8 cellular contexts compared by ENCODE assay signal in genomic region chr19:3983936-3984583, GRCh38. TPM values are rescaled to one million over a fixed set of nuclear protein-coding genes. Genes with fewer than 3 reads are reported as not detected.
DNase-seq lines count a peak whose midpoint lies in the region; ATAC-seq and TF ChIP-seq lines count a peak whose summit lies in the region.

No MANE protein-coding gene starts in this region.

- no peak overlapping the region for H4K12ac ChIP-seq in trophoblast cell (ENCODE audit: low read depth, low read length)

- peak overlapping the region; percentile 51 for H3K9ac ChIP-seq in trophoblast cell (ENCODE audit: low read length)

- TF ChIP-seq CTCF in AG09309 (IDR thresholded peaks at IDR 0.05; ENCODE audit: control insufficient read depth, insufficient read depth, low read depth, low read length, missing control alignments): no peak
- TF ChIP-seq CTCF in GM23338 (conservative IDR thresholded peaks at IDR 0.05; ENCODE audit: low read depth in 2 of 2): no peak
- no peak for TF ChIP-seq CTCF in activated CD8-positive, alpha-beta T cell treated with anti-CD3 and anti-CD28 coated beads for 36 hours (IDR thresholded peaks at IDR 0.05)
- TF ChIP-seq CTCF in fibroblast of villous mesenchyme (IDR thresholded peaks at IDR 0.05; ENCODE audit: insufficient read depth, low read depth, low read length): no peak

- H3K27ac ChIP-seq in GM23338 (ENCODE audit: low read depth) (peak overlapping the region; percentile 95), trophoblast cell (ENCODE audit: low read depth, low read length) (no peak overlapping the region)

- H3K4me2 ChIP-seq in GM23338 (peak overlapping the region; percentile 100), trophoblast cell (ENCODE audit: low read length) (peak overlapping the region; percentile 80)

- no peak for ATAC-seq in GM23338
- ATAC-seq in activated CD8-positive, alpha-beta T cell treated with anti-CD3 and anti-CD28 coated beads for 36 hours: no peak
- no peak for ATAC-seq in HG02852 (IDR thresholded peaks at IDR 0.05; ENCODE audit: unreplicated experiment)
- no peak for ATAC-seq in GM18909 (IDR thresholded peaks at IDR 0.05; ENCODE audit: poor library complexity, unreplicated experiment)

- H3K4me1 ChIP-seq in GM23338 (ENCODE audit: insufficient read depth): peaks cover 20% of the 10 kb centered on the region
- peaks cover 11 to 20% of the 10 kb centered on the region in 2 experiments for H3K4me1 ChIP-seq in trophoblast cell (ENCODE audit: control insufficient read depth in 1 of 2, insufficient read depth in 2 of 2, low read length in 2 of 2)

- H3K9me3 Mint-ChIP-seq in GM23338: peaks cover 15% of the 10 kb centered on the region; the same call in 2 of the 3 replicates
- no peaks in the 10 kb centered on the region for H3K9me3 Mint-ChIP-seq in activated CD8-positive, alpha-beta T cell treated with anti-CD3 and anti-CD28 coated beads for 36 hours

- H4K91ac ChIP-seq in trophoblast cell (ENCODE audit: low read depth, low read length): no peak overlapping the region

- peaks cover 37% of the 10 kb centered on the region for H3K4me1 Mint-ChIP-seq in GM23338
- peaks cover 49% of the 10 kb centered on the region for H3K4me1 Mint-ChIP-seq in activated CD8-positive, alpha-beta T cell treated with anti-CD3 and anti-CD28 coated beads for 36 hours (ENCODE audit: low read depth)

- H3K27ac Mint-ChIP-seq in GM23338: peak overlapping the region; percentile 99
- H3K27ac Mint-ChIP-seq in activated CD8-positive, alpha-beta T cell treated with anti-CD3 and anti-CD28 coated beads for 36 hours: peak overlapping the region; percentile 95

- peaks cover 7% of the 10 kb centered on the region for H3K79me1 ChIP-seq in trophoblast cell (ENCODE audit: low read length)

- H2BK12ac ChIP-seq in trophoblast cell (ENCODE audit: low read length): no peak overlapping the region

- POLR2A ChIA-PET in activated CD8-positive, alpha-beta T cell treated with anti-CD3 and anti-CD28 coated beads for 36 hours (lab: Charles Lee): interaction anchor here (0.6 to 7.8 kb wide), 15 partner anchors 8 to 263 kb away, joined by 3 to 131 read pairs (median 5); partner anchors contain the start of genes APBA3, DAPK3, MRPL54 and PIAS4

- no peak overlapping the region for H2AK5ac ChIP-seq in trophoblast cell (ENCODE audit: low read length)

- H4K8ac ChIP-seq in trophoblast cell (ENCODE audit: low read depth, low read length): no peak overlapping the region

- peak overlapping the region; percentile 84 for H3K4ac ChIP-seq in trophoblast cell (ENCODE audit: low read depth, low read length)

- H3K4me3 Mint-ChIP-seq in GM23338: peak overlapping the region; percentile 98
- H3K4me3 Mint-ChIP-seq in activated CD8-positive, alpha-beta T cell treated with anti-CD3 and anti-CD28 coated beads for 36 hours: peak overlapping the region; percentile 94

- peaks cover 63% of the 10 kb centered on the region for H3K36me3 Mint-ChIP-seq in GM23338 (ENCODE audit: low read depth)
- peaks cover 60% of the 10 kb centered on the region for H3K36me3 Mint-ChIP-seq in activated CD8-positive, alpha-beta T cell treated with anti-CD3 and anti-CD28 coated beads for 36 hours (ENCODE audit: low read depth)

- peaks cover 52% of the 10 kb centered on the region for H3K27me3 Mint-ChIP-seq in GM23338 (ENCODE audit: insufficient read depth, low read depth, poor library complexity)
- no peaks in the 10 kb centered on the region for H3K27me3 Mint-ChIP-seq in activated CD8-positive, alpha-beta T cell treated with anti-CD3 and anti-CD28 coated beads for 36 hours

- no peak overlapping the region for H2BK5ac ChIP-seq in trophoblast cell (ENCODE audit: low read depth, low read length, poor library complexity)

- CTCF ChIA-PET in activated CD8-positive, alpha-beta T cell treated with anti-CD3 and anti-CD28 coated beads for 36 hours (lab: Charles Lee): interaction anchor here (2.5 kb wide), 1 partner anchor 13 kb away, joined by 16 read pairs; the partner anchor contains the start of gene DAPK3

- no peak overlapping the region for H2BK120ac ChIP-seq in trophoblast cell (ENCODE audit: insufficient read depth, low read length, poor library complexity)

- H3K9me3 ChIP-seq in trophoblast cell (ENCODE audit: insufficient read depth, low read depth, low read length): peaks cover 7% of the 10 kb centered on the region

- no peaks in the 10 kb centered on the region for H3K9me2 ChIP-seq in GM23338 (ENCODE audit: insufficient read depth)

- H3K23ac ChIP-seq in trophoblast cell (ENCODE audit: low read length): peak overlapping the region; percentile 43

- H3F3A ChIP-seq in GM23338 (replicated peaks; ENCODE audit: low read depth): peaks cover 62% of the 10 kb centered on the region

- peak overlapping the region; percentile 78 for H3K4me3 ChIP-seq in AG09309 (ENCODE audit: control insufficient read depth, low read depth, low read length)
- H3K4me3 ChIP-seq in GM23338: peak overlapping the region; percentile 100
- peak overlapping the region; percentile 100 for H3K4me3 ChIP-seq in fibroblast of villous mesenchyme (ENCODE audit: low read depth, low read length)
- H3K4me3 ChIP-seq in trophoblast cell (ENCODE audit: low read depth, low read length): peak overlapping the region; percentile 95

- peak overlapping the region; percentile 35 for H3K14ac ChIP-seq in trophoblast cell (ENCODE audit: low read length)

- H3K36me3 ChIP-seq in GM23338 (ENCODE audit: insufficient read depth): peaks cover 53% of the 10 kb centered on the region
- peaks cover 53% of the 10 kb centered on the region in 2 experiments for H3K36me3 ChIP-seq in trophoblast cell (ENCODE audit: control insufficient read depth in 1 of 2, insufficient read depth in 2 of 2, low read length in 2 of 2)

- WGBS in trophoblast cell (ENCODE audit: extremely low coverage, insufficient coverage, insufficient read length): no CpG with 5 or more reads among the region's 30 CpGs

- H2AFZ ChIP-seq in GM23338: no peak overlapping the region
- no peak overlapping the region for H2AFZ ChIP-seq in trophoblast cell (ENCODE audit: insufficient read depth, low read length, poor library complexity)

- H3K79me2 ChIP-seq in GM23338 (replicated peaks; ENCODE audit: insufficient read depth): peaks cover 61% of the 10 kb centered on the region
- peaks cover 32% of the 10 kb centered on the region for H3K79me2 ChIP-seq in trophoblast cell (ENCODE audit: control insufficient read depth, insufficient read depth, low read length, poor library complexity)

- intact Hi-C loops in activated CD8-positive, alpha-beta T cell treated with anti-CD3 and anti-CD28 coated beads for 36 hours (cut with micrococcal nuclease): no loop called here

- DNase-seq in AG09309 (ENCODE audit: low read depth) (no peak), GM23338 (ENCODE audit: low spot score) (no peak), fibroblast of villous mesenchyme (ENCODE audit: low read depth) (peak; percentile 60), trophoblast cell (peak in 1 of 2 donors; percentile 39), cortex of kidney (lab: John Stamatoyannopoulos, UW) (no peak)
- DNase-seq in activated CD8-positive, alpha-beta T cell treated with anti-CD3 and anti-CD28 coated beads for 36 hours: no peak

- peaks cover 56% of the 10 kb centered on the region for H4K20me1 ChIP-seq in GM23338 (replicated peaks; ENCODE audit: insufficient read depth)

- H3K18ac ChIP-seq in trophoblast cell (ENCODE audit: low read length): no peak overlapping the region

- H3K27me3 ChIP-seq in GM23338 (ENCODE audit: insufficient read depth) (peaks cover 7% of the 10 kb centered on the region; the same call in 1 of the 2 replicates), trophoblast cell (ENCODE audit: insufficient read depth, low read length) (no peaks in the 10 kb centered on the region)

RNA-seq across cellular contexts. Expression of gene EEF2, which starts 1.2 kb away (rescaled TPM):
- total RNA-seq in GM23338 (2014; rRNA removed; shearing (Covaris generic)): 2,892 and 2,987 TPM in 2 replicates
- polyA plus RNA-seq in GM23338 (2016; fragmentation: Nextera tagmentation; extraction: Ambion mirVana): 772 and 1,028 TPM in 2 replicates
- 1,000 to 10,000 TPM; 3,533 to 3,625 TPM for total RNA-seq in activated CD8-positive, alpha-beta T cell treated with anti-CD3 and anti-CD28 coated beads for 36 hours
- 1,931 and 1,932 TPM in 2 replicates for total RNA-seq in fibroblast of villous mesenchyme
- 1,711 and 1,770 TPM in 2 replicates for polyA plus RNA-seq in trophoblast cell (2013)

RNA-seq across cellular contexts. Expression of gene DAPK3, which starts 13.2 kb away (rescaled TPM):
- 95.6 and 105 TPM in 2 replicates for total RNA-seq in GM23338 (2014; rRNA removed; shearing (Covaris generic))
- 30.7 and 32.1 TPM in 2 replicates for polyA plus RNA-seq in GM23338 (2016; fragmentation: Nextera tagmentation; extraction: Ambion mirVana)
- 10 to 100 TPM; 27.2 to 27.5 TPM for total RNA-seq in activated CD8-positive, alpha-beta T cell treated with anti-CD3 and anti-CD28 coated beads for 36 hours
- total RNA-seq in fibroblast of villous mesenchyme: 209 and 213 TPM in 2 replicates
- polyA plus RNA-seq in trophoblast cell (2013): 151 and 155 TPM in 2 replicates

RNA-seq across cellular contexts. Expression of gene PIAS4, which starts 23.5 kb away (rescaled TPM):
- 34.1 and 48.4 TPM in 2 replicates for total RNA-seq in GM23338 (2014; rRNA removed; shearing (Covaris generic))
- 17.0 and 20.0 TPM in 2 replicates for polyA plus RNA-seq in GM23338 (2016; fragmentation: Nextera tagmentation; extraction: Ambion mirVana)
- total RNA-seq in activated CD8-positive, alpha-beta T cell treated with anti-CD3 and anti-CD28 coated beads for 36 hours: 10 to 100 TPM; 22.2 TPM
- total RNA-seq in fibroblast of villous mesenchyme: 17.3 and 26.7 TPM in 2 replicates
- 73.6 and 81.3 TPM in 2 replicates for polyA plus RNA-seq in trophoblast cell (2013)

RNA-seq across cellular contexts. Expression of gene NMRK2, which starts 51.2 kb away (rescaled TPM):
- total RNA-seq in GM23338 (2014; rRNA removed; shearing (Covaris generic)): 55.9 and 57.3 TPM in 2 replicates
- polyA plus RNA-seq in GM23338 (2016; fragmentation: Nextera tagmentation; extraction: Ambion mirVana): 65.3 and 69.3 TPM in 2 replicates
- not detected for total RNA-seq in activated CD8-positive, alpha-beta T cell treated with anti-CD3 and anti-CD28 coated beads for 36 hours
- total RNA-seq in fibroblast of villous mesenchyme: not detected in 2 replicates
- polyA plus RNA-seq in trophoblast cell (2013): 4.5 and 5.6 TPM in 2 replicates
